8 cellular contexts compared by ENCODE assay signal in genomic region chr11:75384438-75385080, GRCh38. TPM values are rescaled to one million over a fixed set of nuclear protein-coding genes. Genes with fewer than 3 reads are reported as not detected.
DNase-seq lines count a peak whose midpoint lies in the region; ATAC-seq and TF ChIP-seq lines count a peak whose summit lies in the region.

No MANE protein-coding gene starts in this region.

- no peaks in the 10 kb centered on the region for H3K27me3 Mint-ChIP-seq in CD8-positive, alpha-beta memory T cell
- peaks cover 0 to 22% (median 14%) of the 10 kb centered on the region in 3 donors for H3K27me3 Mint-ChIP-seq in naive B cell
- H3K27me3 Mint-ChIP-seq in stimulated activated memory B cell treated with anti-CD40 and anti-IgM and Interleukin-4, amounts not matched to agents 10 μg/mL and 1 μg/mL and 100 μg/mL, for 72 hours = peaks cover 8% of the 10 kb centered on the region

- no peak overlapping the region for H3K27ac ChIP-seq in CD8-positive, alpha-beta memory T cell (ENCODE audit: low read depth, low read length)

- H3K4me3 Mint-ChIP-seq in CD8-positive, alpha-beta memory T cell = peak overlapping the region in 5 of 7 donors; percentile 60 to 88 (median 63)
- H3K4me3 Mint-ChIP-seq in naive B cell = peak overlapping the region in 2 of 8 donors; percentile 12 to 15
- no peak overlapping the region for H3K4me3 Mint-ChIP-seq in stimulated activated memory B cell treated with anti-CD40 and anti-IgM and Interleukin-4, amounts not matched to agents 10 μg/mL and 1 μg/mL and 100 μg/mL, for 72 hours

- H3K4me1 ChIP-seq in CD8-positive, alpha-beta memory T cell (ENCODE audit: insufficient read depth, low read length) = peaks cover 26% of the 10 kb centered on the region

- no peaks in the 10 kb centered on the region for H3K27me3 ChIP-seq in CD8-positive, alpha-beta memory T cell (ENCODE audit: insufficient read depth, low read length, poor library complexity, severe bottlenecking)

- H3K36me3 Mint-ChIP-seq in CD8-positive, alpha-beta memory T cell = no peaks in the 10 kb centered on the region
- H3K36me3 Mint-ChIP-seq in naive B cell = no peaks in the 10 kb centered on the region
- no peaks in the 10 kb centered on the region for H3K36me3 Mint-ChIP-seq in stimulated activated memory B cell treated with anti-CD40 and anti-IgM and Interleukin-4, amounts not matched to agents 10 μg/mL and 1 μg/mL and 100 μg/mL, for 72 hours

- CTCF ChIA-PET in CD8-positive, alpha-beta memory T cell (lab: Charles Lee) = interaction anchor here (0.6 to 12.1 kb wide), 27 partner anchors 8 to 242 kb away, joined by 3 to 325 read pairs (median 4); partner anchors contain the start of gene ARRB1

- H3K36me3 ChIP-seq in CD8-positive, alpha-beta memory T cell (ENCODE audit: insufficient read depth, low read length) = no peaks in the 10 kb centered on the region

- no peaks in the 10 kb centered on the region for H3K9me3 Mint-ChIP-seq in CD8-positive, alpha-beta memory T cell
- H3K9me3 Mint-ChIP-seq in naive B cell = no peaks in the 10 kb centered on the region
- no peaks in the 10 kb centered on the region for H3K9me3 Mint-ChIP-seq in stimulated activated memory B cell treated with anti-CD40 and anti-IgM and Interleukin-4, amounts not matched to agents 10 μg/mL and 1 μg/mL and 100 μg/mL, for 72 hours

- H3K4me3 ChIP-seq in CD8-positive, alpha-beta memory T cell (ENCODE audit: low read length) = no peak overlapping the region

- POLR2A ChIA-PET in CD8-positive, alpha-beta memory T cell (lab: Charles Lee) = interaction anchor here (0.9 to 1.3 kb wide), 2 partner anchors 33 to 109 kb away, joined by 3 read pairs; partner anchors contain the start of gene ARRB1

- no peaks in the 10 kb centered on the region for H3K9me3 ChIP-seq in CD8-positive, alpha-beta memory T cell (ENCODE audit: low read length)

- peaks cover 15 to 17% (median 16%) of the 10 kb centered on the region in 3 donors for H3K4me1 Mint-ChIP-seq in CD8-positive, alpha-beta memory T cell
- H3K4me1 Mint-ChIP-seq in naive B cell = peaks cover 3 to 6% (median 5%) of the 10 kb centered on the region in 3 donors
- H3K4me1 Mint-ChIP-seq in stimulated activated memory B cell treated with anti-CD40 and anti-IgM and Interleukin-4, amounts not matched to agents 10 μg/mL and 1 μg/mL and 100 μg/mL, for 72 hours = peaks cover 13% of the 10 kb centered on the region

- peak overlapping the region in 6 of 8 donors; percentile 64 to 88 (median 75) for H3K27ac Mint-ChIP-seq in CD8-positive, alpha-beta memory T cell
- peak overlapping the region in 2 of 6 donors; percentile 64 to 72 for H3K27ac Mint-ChIP-seq in naive B cell
- H3K27ac Mint-ChIP-seq in stimulated activated memory B cell treated with anti-CD40 and anti-IgM and Interleukin-4, amounts not matched to agents 10 μg/mL and 1 μg/mL and 100 μg/mL, for 72 hours = no peak overlapping the region

- DNase-seq in CD8-positive, alpha-beta memory T cell = peak; percentile 64 to 80 (median 73)
- DNase-seq in HuH-7 (ENCODE audit: low spot score) (peak; percentile 82), naive B cell (peak; percentile 67)
- peak; percentile 81 for DNase-seq in activated T-cell treated with anti-CD3 and anti-CD28 coated beads, Interleukin-2, amount 50 U/mL, for 1 hour

- ATAC-seq in esophagus mucosa (peak; percentile 64), naive B cell (ENCODE audit: low read depth in 2 of 2) (peak; percentile 67 to 79), HG02973 (IDR thresholded peaks at IDR 0.05; ENCODE audit: unreplicated experiment) (no peak)
- peak; percentile 79 for ATAC-seq in stimulated activated memory B cell treated with anti-CD40 and anti-IgM and Interleukin-4, amounts not matched to agents 10 μg/mL and 1 μg/mL and 100 μg/mL, for 72 hours

TF ChIP-seq in PFSK-1, 5 proteins besides CTCF, POLR2A, EP300 and RAD21:
- TF ChIP-seq TAF1 (IDR thresholded peaks at IDR 0.05; ENCODE audit: borderline replicate concordance, insufficient read depth, low read length) (no peak), POLR2AphosphoS5 (IDR thresholded peaks at IDR 0.05; ENCODE audit: low read depth, low read length) (no peak), FOXP2 (optimal IDR thresholded peaks at IDR 0.05; ENCODE audit: borderline replicate concordance, extremely low read depth, extremely low read length, insufficient read depth) (peak; percentile 70), SIN3A (IDR thresholded peaks at IDR 0.05; ENCODE audit: borderline replicate concordance, insufficient read depth, low read length) (no peak), REST (IDR thresholded peaks at IDR 0.05; ENCODE audit: insufficient read depth in 1 of 2, low read depth in 2 of 2, low read length in 2 of 2) (no peak)
TF ChIP-seq in PFSK-1: peak in this region for 1.

RNA-seq across cellular contexts. Expression of gene RPS3, which starts 14.8 kb away (rescaled TPM):
- total RNA-seq in CD8-positive, alpha-beta memory T cell = 1,000 to 10,000 TPM; 3,916 to 3,935 TPM
- polyA plus RNA-seq in CD8-positive, alpha-beta memory T cell = 4,910 TPM
- 3,306 TPM for polyA plus RNA-seq in PFSK-1 (2012; ENCODE audit: insufficient read length, low read depth)
- total RNA-seq in esophagus mucosa = 2,660 TPM
- 1,000 to 10,000 TPM; 3,862 to 5,214 (median 4,183) TPM for polyA plus RNA-seq in naive B cell (ENCODE audit: low read depth in 6 of 6)

RNA-seq across cellular contexts. Expression of gene ARRB1, which starts 33.1 kb away (rescaled TPM):
- 10 to 100 TPM in 1 of 2 experiments, 1 to 10 TPM in 1; 9.9 to 10.6 TPM for total RNA-seq in CD8-positive, alpha-beta memory T cell
- 5.5 TPM for polyA plus RNA-seq in CD8-positive, alpha-beta memory T cell
- polyA plus RNA-seq in PFSK-1 (2012; ENCODE audit: insufficient read length, low read depth) = 34.0 TPM
- total RNA-seq in esophagus mucosa = 7.6 TPM
- 1 to 10 TPM in 1 of 6 donors, under 1 TPM in 4, not detected in 1; 0.42 to 1.2 (median 0.61) TPM for polyA plus RNA-seq in naive B cell (ENCODE audit: low read depth in 6 of 6)

RNA-seq across cellular contexts. Expression of gene KLHL35, which starts 48.4 kb away (rescaled TPM):
- under 1 TPM; 0.44 to 0.83 TPM for total RNA-seq in CD8-positive, alpha-beta memory T cell
- polyA plus RNA-seq in CD8-positive, alpha-beta memory T cell = 0.37 TPM
- 0.77 TPM for polyA plus RNA-seq in PFSK-1 (2012; ENCODE audit: insufficient read length, low read depth)
- 0.84 TPM for total RNA-seq in esophagus mucosa
- under 1 TPM in 2 of 6 donors, not detected in 4; 0.48 to 0.74 TPM for polyA plus RNA-seq in naive B cell (ENCODE audit: low read depth in 6 of 6)
